In genomic region chr12:132543298-132544172, GRCh38 we compare ENCODE assay signal across 19 cellular contexts.
"Had no signal": no experiment of that assay in that cellular context is flagged by ENCODE, and none has a peak within 500 bp of the region (broad histone marks: within the 10 kb centered on the region; RNA-seq: fewer than 3 reads in every experiment).

No MANE protein-coding gene starts in this region.

- ATAC-seq: heart left ventricle, right cardiac atrium had no signal

- DNase-seq: activated CD4-positive, alpha-beta T cell treated with anti-CD3 and anti-CD28 coated beads for 4 hours; activated naive CD4-positive, alpha-beta T cell treated with anti-CD3 and anti-CD28 coated beads, Interleukin-2, amount 50 U/mL, for 16 hours; amniotic stem cell; caudate nucleus; effector CD8-positive, alpha-beta T cell; heart left ventricle; immature natural killer cell; mesendoderm; nephron progenitor cell; right cardiac atrium; small intestine; stimulated activated CD4-positive, alpha-beta T cell treated with anti-CD3 and anti-CD28 coated beads, Interleukin-4, amount 100 ng/mL, for 4 hours; stomach; testis had no signal

- H3K9me3 ChIP-seq: heart left ventricle, prostate gland, stomach, testis, upper lobe of left lung had no signal

- H3K36me3 ChIP-seq: prostate gland had no signal

- H3K4me3 ChIP-seq: heart left ventricle, prostate gland, stomach, testis, upper lobe of left lung had no signal

- H3K27me3 ChIP-seq: heart left ventricle, stomach, testis, upper lobe of left lung had no signal

- H3K9me3 Mint-ChIP-seq: activated T-helper 2 cell treated with anti-CD3 and anti-CD28 coated beads, Interferon-gamma antibody, Interleukin-2, Interleukin-4, amounts not matched to agents 10 μg/mL and 5 μg/mL and 100 μg/mL, durations not matched to agents 14 hours and 24 hours and 36 hours; immature natural killer cell; nephron progenitor cell; T-helper 1 cell treated with Interleukin-12 subunit alpha and Interleukin-12 subunit beta and Interleukin-4 antibody, amounts not matched to agents 30 μg/mL and 1 μg/mL, for 36 hours had no signal

- H3K27ac Mint-ChIP-seq: activated T-helper 2 cell treated with anti-CD3 and anti-CD28 coated beads, Interferon-gamma antibody, Interleukin-2, Interleukin-4, amounts not matched to agents 10 μg/mL and 5 μg/mL and 100 μg/mL, durations not matched to agents 14 hours and 24 hours and 36 hours; T-helper 1 cell treated with Interleukin-12 subunit alpha and Interleukin-12 subunit beta and Interleukin-4 antibody, amounts not matched to agents 30 μg/mL and 1 μg/mL, for 36 hours had no signal

- H3K27ac ChIP-seq: heart left ventricle, prostate gland, stomach, testis, upper lobe of left lung had no signal

- FAIRE-seq: frontal cortex, small intestine had no signal

- H3K4me3 Mint-ChIP-seq: nephron progenitor cell; T-helper 1 cell treated with Interleukin-12 subunit alpha and Interleukin-12 subunit beta and Interleukin-4 antibody, amounts not matched to agents 30 μg/mL and 1 μg/mL, for 36 hours had no signal

- H3K4me1 ChIP-seq: heart left ventricle, prostate gland, stomach, testis had no signal
